Comparison of ENCODE assay signal across 1 cellular context in genomic region chr13:26949701-26950345, GRCh38.
TF ChIP-seq lines count a peak whose summit lies in the region.

No MANE protein-coding gene starts in this region.

TF ChIP-seq in SK-N-SH treated with all-trans-retinoic acid at 6 μM for 48 hours, 23 proteins besides CTCF, POLR2A, EP300 and RAD21 (continued from another document):
- TF ChIP-seq, protein P1, sequence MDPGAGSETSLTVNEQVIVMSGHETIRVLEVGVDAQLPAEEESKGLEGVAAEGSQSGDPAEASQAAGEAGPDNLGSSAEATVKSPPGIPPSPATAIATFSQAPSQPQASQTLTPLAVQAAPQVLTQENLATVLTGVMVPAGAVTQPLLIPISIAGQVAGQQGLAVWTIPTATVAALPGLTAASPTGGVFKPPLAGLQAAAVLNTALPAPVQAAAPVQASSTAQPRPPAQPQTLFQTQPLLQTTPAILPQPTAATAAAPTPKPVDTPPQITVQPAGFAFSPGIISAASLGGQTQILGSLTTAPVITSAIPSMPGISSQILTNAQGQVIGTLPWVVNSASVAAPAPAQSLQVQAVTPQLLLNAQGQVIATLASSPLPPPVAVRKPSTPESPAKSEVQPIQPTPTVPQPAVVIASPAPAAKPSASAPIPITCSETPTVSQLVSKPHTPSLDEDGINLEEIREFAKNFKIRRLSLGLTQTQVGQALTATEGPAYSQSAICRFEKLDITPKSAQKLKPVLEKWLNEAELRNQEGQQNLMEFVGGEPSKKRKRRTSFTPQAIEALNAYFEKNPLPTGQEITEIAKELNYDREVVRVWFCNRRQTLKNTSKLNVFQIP (CRISPR knock-in tag; IDR thresholded peaks at IDR 0.05; ENCODE audit: borderline replicate concordance, low read depth): no peak
- TF ChIP-seq ZNF565 (CRISPR knock-in tag; conservative IDR thresholded peaks at IDR 0.05; ENCODE audit: low read depth): no peak
